ENCODE assay signal across 12 cellular contexts in genomic region chr1:23598424-23598823, GRCh38. TPM values are rescaled to one million over a fixed set of nuclear protein-coding genes. Genes with fewer than 3 reads are reported as not detected.
DNase-seq lines count a peak whose midpoint lies in the region; ATAC-seq, FAIRE-seq and TF ChIP-seq lines count a peak whose summit lies in the region.
"Had no signal": no experiment of that assay in that cellular context is flagged by ENCODE, and none has a peak within 500 bp of the region (broad histone marks: within the 10 kb centered on the region; RNA-seq: fewer than 3 reads in every experiment).

No MANE protein-coding gene starts in this region.

- H3K79me2 ChIP-seq in HepG2 (ENCODE audit: insufficient read depth, low read length): no peaks in the 10 kb centered on the region

- TF ChIP-seq EP300 in HepG2 (IDR thresholded peaks at IDR 0.05; ENCODE audit: low read depth in 2 of 2, low read length in 2 of 2) (no peak), HepG2 (CRISPR knock-in tag; IDR thresholded peaks at IDR 0.05; ENCODE audit: borderline replicate concordance) (no peak)

- DNase-seq in HepG2 (ENCODE audit: low spot score) (peak; percentile 33), right lobe of liver (no peak), Panc1 (ENCODE audit: low read depth, low spot score) (no peak), OCI-M2 (lab: John Stamatoyannopoulos, UW; ENCODE audit: unreplicated experiment) (no peak)
- DNase-seq in effector memory CD4-positive, alpha-beta T cell: no peak
- no peak for DNase-seq in activated CD4-positive, CD25-positive, alpha-beta regulatory T cell (lab: John Stamatoyannopoulos, UW)
- DNase-seq: activated gamma-delta T cell treated with Interleukin-2 at 50 U/mL for 16 hours, foreskin melanocyte, midbrain had no signal

- H3K9me3 ChIP-seq in HepG2 (ENCODE audit: low read length) (no peaks in the 10 kb centered on the region), right lobe of liver (no peaks in the 10 kb centered on the region), Panc1 (ENCODE audit: control insufficient read depth, insufficient read depth, low read depth, low read length) (no peaks in the 10 kb centered on the region), iPS-20b (ENCODE audit: insufficient read depth, low read depth, low read length) (no peaks in the 10 kb centered on the region)
- H3K9me3 ChIP-seq in effector memory CD4-positive, alpha-beta T cell (ENCODE audit: control insufficient read depth, low read length): no peaks in the 10 kb centered on the region

- peak overlapping the region in 1 of 3 experiments; percentile 10; a peak in 1 of 6 replicates for H3K4me3 ChIP-seq in HepG2 (replicated peaks in 1 of 3; ENCODE audit: insufficient read depth in 1 of 3, low read depth in 2 of 3, low read length in 3 of 3)
- H3K4me3 ChIP-seq in right lobe of liver: no peak overlapping the region
- H3K4me3 ChIP-seq in Panc1 (ENCODE audit: low read depth in 2 of 2, low read length in 2 of 2): no peak overlapping the region
- peak overlapping the region; percentile 44; the same call in 1 of the 2 replicates for H3K4me3 ChIP-seq in iPS-20b (ENCODE audit: low read length)
- no peak overlapping the region for H3K4me3 ChIP-seq in effector memory CD4-positive, alpha-beta T cell (ENCODE audit: insufficient read depth, low read depth, low read length, poor library complexity, severe bottlenecking)

- ATAC-seq in HepG2 (no peak), right lobe of liver (no peak), Panc1 (peak; percentile 62), HG03342 (IDR thresholded peaks at IDR 0.05; ENCODE audit: unreplicated experiment) (no peak)

- H3K27me3 ChIP-seq in HepG2 (ENCODE audit: control insufficient read depth in 1 of 2, insufficient read depth in 2 of 2, low read length in 2 of 2): peaks cover 1 to 8% of the 10 kb centered on the region in 2 experiments; a peak in 2 of 5 replicates
- no peaks in the 10 kb centered on the region for H3K27me3 ChIP-seq in right lobe of liver
- H3K27me3 ChIP-seq in Panc1 (ENCODE audit: control insufficient read depth, insufficient read depth, low read length): no peaks in the 10 kb centered on the region
- no peaks in the 10 kb centered on the region for H3K27me3 ChIP-seq in iPS-20b (ENCODE audit: insufficient read depth, low read length)
- no peaks in the 10 kb centered on the region for H3K27me3 ChIP-seq in effector memory CD4-positive, alpha-beta T cell (replicated peaks; ENCODE audit: control insufficient read depth, insufficient read depth, low read length, poor library complexity, severe bottlenecking)

- TF ChIP-seq POLR2A in HepG2 (IDR thresholded peaks at IDR 0.05; ENCODE audit: insufficient read depth in 1 of 2, low read depth in 2 of 2, low read length in 2 of 2) (no peak), right lobe of liver (IDR thresholded peaks at IDR 0.05) (no peak)

- intact Hi-C loops in HepG2 (cut with micrococcal nuclease; ENCODE audit: unreplicated experiment) (no loop called here), right lobe of liver (cut with DNase I) (no loop called here), Panc1 (cut with micrococcal nuclease; ENCODE audit: unreplicated experiment) (no loop called here)

- WGBS in HepG2 (ENCODE audit: low lambda C conversion rate): 3% methylated on average over 8 of the region's 8 CpGs
- WGBS in right lobe of liver (ENCODE audit: insufficient coverage, low coverage, low lambda C conversion rate, missing lambda C conversion rate): 58% methylated on average over 4 of the region's 8 CpGs

- H3K27ac ChIP-seq in HepG2 (ENCODE audit: extremely low read length, insufficient read depth, low read length): no peak overlapping the region
- H3K27ac ChIP-seq in right lobe of liver: no peak overlapping the region
- peak overlapping the region; percentile 35 for H3K27ac ChIP-seq in Panc1 (ENCODE audit: low read length)
- peak overlapping the region; percentile 98 for H3K27ac ChIP-seq in iPS-20b (ENCODE audit: low read length)
- H3K27ac ChIP-seq in effector memory CD4-positive, alpha-beta T cell (ENCODE audit: insufficient read depth, low read length, poor library complexity, severe bottlenecking): no peak overlapping the region

- no peak for FAIRE-seq in HepG2 (lab: Jason Lieb, UNC)
- FAIRE-seq: colon had no signal

- H4K20me1 ChIP-seq in HepG2 (ENCODE audit: insufficient read depth, low read length): no peaks in the 10 kb centered on the region

- peak overlapping the region; percentile 54 for H3K4me2 ChIP-seq in HepG2 (ENCODE audit: low read depth, low read length)

- H2AFZ ChIP-seq in HepG2 (ENCODE audit: low read length): no peak overlapping the region

- CTCF ChIA-PET in HepG2 (lab: Yijun Ruan, JAX; ENCODE audit: low intra/inter-chr PET ratio, low total read pairs): no interaction called here
- CTCF ChIA-PET in Panc1 (lab: Charles Lee): interaction anchor here (0.5 to 1.1 kb wide), 2 partner anchors 39 to 1149 kb away, joined by 3 to 7 read pairs; no protein-coding TSS in a partner anchor

- peaks cover 73% of the 10 kb centered on the region for H3K4me1 ChIP-seq in HepG2 (ENCODE audit: insufficient read depth, low read length)
- H3K4me1 ChIP-seq in right lobe of liver: no peaks in the 10 kb centered on the region
- peaks cover 24% of the 10 kb centered on the region for H3K4me1 ChIP-seq in Panc1 (ENCODE audit: control insufficient read depth, insufficient read depth, low read length)
- H3K4me1 ChIP-seq in iPS-20b (ENCODE audit: insufficient read depth, low read length): peaks cover 30% of the 10 kb centered on the region
- peaks cover 80% of the 10 kb centered on the region for H3K4me1 ChIP-seq in effector memory CD4-positive, alpha-beta T cell (ENCODE audit: control insufficient read depth, insufficient read depth, low read length, poor library complexity, severe bottlenecking)

- no peak overlapping the region for H3K9ac ChIP-seq in HepG2 (ENCODE audit: insufficient read depth, low read depth, low read length)
- H3K9ac ChIP-seq in iPS-20b (ENCODE audit: low read depth, low read length): peak overlapping the region; percentile 81

- BruUV-seq in HepG2 (replicated peaks; lab: Mats Ljungman, UMichigan) (no TSS peak), Panc1 (replicated peaks; lab: Mats Ljungman, UMichigan) (no TSS peak)

- in situ Hi-C loops in HepG2 (cut with HindIII; ENCODE audit: extremely low pct_ligation_motif_present, low pct_unique_long_range_greater_than_20kb) (no loop called here), Panc1 (cut with HindIII; ENCODE audit: low pct_unique_long_range_greater_than_20kb, low sequenced_read_pairs) (no loop called here)

- H3K36me3 ChIP-seq in HepG2 (replicated peaks in 1 of 2; ENCODE audit: control insufficient read depth in 1 of 2, insufficient read depth in 2 of 2, low read length in 2 of 2): no peaks in the 10 kb centered on the region
- no peaks in the 10 kb centered on the region for H3K36me3 ChIP-seq in right lobe of liver
- H3K36me3 ChIP-seq in Panc1 (ENCODE audit: control insufficient read depth, insufficient read depth, low read length): no peaks in the 10 kb centered on the region
- H3K36me3 ChIP-seq in iPS-20b (ENCODE audit: insufficient read depth, low read depth, low read length): no peaks in the 10 kb centered on the region
- no peaks in the 10 kb centered on the region for H3K36me3 ChIP-seq in effector memory CD4-positive, alpha-beta T cell (ENCODE audit: control insufficient read depth, insufficient read depth, low read length)

- POLR2A ChIA-PET in HepG2 (lab: Yijun Ruan, JAX) (interaction anchor here (1.8 kb wide), 1 partner anchor 39 kb away, joined by 4 read pairs; the partner anchor contains the start of gene ID3), Panc1 (lab: Charles Lee) (no interaction called here)

- TF ChIP-seq CTCF in HepG2 (CRISPR knock-in tag; IDR thresholded peaks at IDR 0.05) (no peak), right lobe of liver (IDR thresholded peaks at IDR 0.05) (no peak), Panc1 (IDR thresholded peaks at IDR 0.05) (no peak)

- no peak for TF ChIP-seq RAD21 in HepG2 (CRISPR knock-in tag; IDR thresholded peaks at IDR 0.05)

RNA-seq across cellular contexts. Expression of gene ID3, which starts 39.1 kb away (rescaled TPM):
- total RNA-seq in HepG2 (2016; rRNA removed; fragmentation: Illumina TruSeq; extraction: Trizol) (67.8 and 115 TPM in 2 replicates), right lobe of liver (10 to 100 TPM; 12.7 to 44.6 (median 27.0) TPM), Panc1 (2021; ENCODE audit: unreplicated experiment) (39.6 TPM)
- 119 and 126 TPM in 2 replicates for total RNA-seq in HepG2 (2016; cell fraction: cytosol; rRNA removed; fragmentation: Illumina TruSeq; extraction: Trizol; ENCODE audit: low read depth)
- total RNA-seq in HepG2 (2016; cell fraction: insoluble cytoplasmic fraction; rRNA removed; fragmentation: Illumina TruSeq; extraction: Trizol): 65.6 and 120 TPM in 2 replicates
- 79.8 and 82.4 TPM in 2 replicates for total RNA-seq in HepG2 (2016; cell fraction: membrane; rRNA removed; fragmentation: Illumina TruSeq; extraction: Trizol)
- total RNA-seq in HepG2 (2016; cell fraction: nucleus; rRNA removed; fragmentation: Illumina TruSeq; extraction: Trizol): 82.3 and 85.6 TPM in 2 replicates
- polyA plus RNA-seq in HepG2 (2011; rRNA removed): 34.9 and 64.8 TPM in 2 replicates
- 40.3 and 106 TPM in 2 replicates for polyA plus RNA-seq in HepG2 (2011; cell fraction: cytosol; rRNA removed)
- 50.4 and 124 TPM in 2 replicates for polyA plus RNA-seq in HepG2 (2011; cell fraction: nucleus; rRNA removed)
- polyA plus RNA-seq in HepG2 (2012): 19.1 and 19.4 TPM in 2 replicates
- polyA plus RNA-seq in HepG2 (2016; cell fraction: cytosol; fragmentation: Illumina TruSeq; extraction: Trizol; ENCODE audit: low read depth): 19.4 and 20.9 TPM in 2 replicates
- 67.3 and 67.6 TPM in 2 replicates for polyA plus RNA-seq in HepG2 (2016; cell fraction: insoluble cytoplasmic fraction; fragmentation: Illumina TruSeq; extraction: Trizol; ENCODE audit: low read depth)
- 27.8 and 28.9 TPM in 2 replicates for polyA plus RNA-seq in HepG2 (2016; cell fraction: membrane; fragmentation: Illumina TruSeq; extraction: Trizol; ENCODE audit: low read depth)
- 106 and 110 TPM in 2 replicates for polyA plus RNA-seq in HepG2 (2016; cell fraction: nucleus; fragmentation: Illumina TruSeq; extraction: Trizol; ENCODE audit: insufficient read depth, low read depth)
- polyA minus RNA-seq in HepG2 (2011; rRNA and poly(A)+ RNA removed; ENCODE audit: low replicate concordance): 66.2 and 315 TPM in 2 replicates
- polyA minus RNA-seq in HepG2 (2011; cell fraction: cytosol; rRNA and poly(A)+ RNA removed): 18.4 and 43.5 TPM in 2 replicates
- polyA minus RNA-seq in HepG2 (2011; cell fraction: nucleus; rRNA and poly(A)+ RNA removed): 53.5 and 115 TPM in 2 replicates
- polyA plus RNA-seq in Panc1 (2012; ENCODE audit: insufficient read length): 46.3 TPM

Comparison
In these comparisons a context has a peak if more than half of its experiments do, and no peak if none do; other contexts are left out.
1. H3K27ac ChIP-seq: peak in Panc1 (single experiment) and iPS-20b (single experiment); none in HepG2 (single experiment), right lobe of liver (0 of 3) and effector memory CD4-positive, alpha-beta T cell (single experiment).